ENCODE assay signal across 10 cellular contexts in the genomic region with DNA sequence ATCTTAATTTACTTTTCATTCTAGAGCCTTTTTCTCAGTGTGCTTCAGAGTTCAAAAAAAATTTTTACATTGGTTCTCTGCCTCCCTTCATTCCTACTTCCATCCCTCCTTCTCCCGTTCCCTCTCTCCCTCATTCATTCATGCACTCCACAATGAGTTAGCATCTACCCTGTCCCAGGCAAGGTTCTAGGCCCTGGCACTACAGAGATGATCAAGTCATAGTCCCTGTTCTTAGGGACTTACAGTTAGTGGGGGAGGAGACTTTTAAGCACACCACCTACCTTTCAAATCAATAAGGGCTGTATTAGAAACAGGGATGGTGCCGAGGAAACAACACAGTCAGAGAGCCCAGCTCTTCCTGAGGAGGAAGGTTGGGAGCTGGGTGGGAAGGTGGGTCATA. TPM values are rescaled to one million over a fixed set of nuclear protein-coding genes. Genes with fewer than 3 reads are reported as not detected.
DNase-seq lines count a peak whose midpoint lies in the region; ATAC-seq, FAIRE-seq and TF ChIP-seq lines count a peak whose summit lies in the region.
"Had no signal": no experiment of that assay in that cellular context is flagged by ENCODE, and none has a peak within 500 bp of the region (broad histone marks: within the 10 kb centered on the region; RNA-seq: fewer than 3 reads in every experiment).

No MANE protein-coding gene starts in this region.

- POLR2A ChIA-PET in GM12878 (lab: Charles Lee), result interaction anchor here (0.6 to 4.0 kb wide), 9 partner anchors 11 to 40 kb away, joined by 3 to 43 read pairs (median 7); a partner anchor contains a TSS

- no peak for DNase-seq in GM12878 (ENCODE audit: low read depth, low spot score)
- no peak for DNase-seq in spleen
- no peak for DNase-seq in NCI-H1105 (lab: John Stamatoyannopoulos, UW)
- DNase-seq in smooth muscle cell (lab: John Stamatoyannopoulos, UW; ENCODE audit: unreplicated experiment), result no peak
- no peak for DNase-seq in stimulated activated CD4-positive, alpha-beta T cell treated with anti-CD3 and anti-CD28 coated beads, Interleukin-2, amount 100 ng/mL, for 24 hours
- DNase-seq: amygdala, NCI-H2029 had no signal

- 27% methylated on average over 2 of the region's 2 CpGs for WGBS in GM12878 (ENCODE audit: insufficient coverage, insufficient replicate concordance, low lambda C conversion rate, missing lambda C conversion rate)
- 67 to 90% (median 84%) methylated on average over 2 of the region's 2 CpGs for WGBS in spleen, 5 donors
- 94% methylated on average over 2 of the region's 2 CpGs for WGBS in smooth muscle cell (ENCODE audit: low lambda C conversion rate)

- TF ChIP-seq EP300 in GM12878 (IDR thresholded peaks at IDR 0.05; ENCODE audit: borderline replicate concordance in 1 of 2, control insufficient read depth in 1 of 2, low read depth in 2 of 2, low read length in 2 of 2), result no peak

- TF ChIP-seq CTCF in GM12878 (IDR thresholded peaks at IDR 0.05 in 2 of 3, conservative IDR thresholded peaks at IDR 0.05 in 1 of 3; ENCODE audit: control insufficient read depth in 2 of 3, extremely low read depth in 1 of 3, insufficient read depth in 1 of 3, low read depth in 3 of 3, low read length in 3 of 3) (no peak), spleen (IDR thresholded peaks at IDR 0.05 in 8 of 11, conservative IDR thresholded peaks at IDR 0.05 in 3 of 11) (no peak), smooth muscle cell (IDR thresholded peaks at IDR 0.05; ENCODE audit: borderline replicate concordance, insufficient read depth, poor library complexity, severe bottlenecking) (no peak)

- BruUV-seq in GM12878 (replicated peaks; lab: Mats Ljungman, UMichigan), result no TSS peak

- RAD21 ChIA-PET in GM12878 (lab: Charles Lee; ENCODE audit: unreplicated experiment), result interaction anchor here (0.9 to 4.4 kb wide), 12 partner anchors 11 to 39 kb away, joined by 3 to 59 read pairs (median 4); a partner anchor contains a TSS

- CTCF ChIA-PET in GM12878 (lab: Yijun Ruan, JAX), result interaction anchor here (1.0 to 2.6 kb wide), 9 partner anchors 11 to 107 kb away, joined by 3 to 14 read pairs (median 5); a partner anchor contains a TSS

- SMC1A ChIA-PET in GM12878 (lab: Charles Lee; ENCODE audit: uncharacterized antibody, unreplicated experiment), result interaction anchor here (0.8 to 19.4 kb wide), 11 partner anchors 11 to 108 kb away, joined by 3 to 370 read pairs (median 8); a partner anchor contains a TSS

- FAIRE-seq in GM12878 (lab: Jason Lieb, UNC), result no peak
- FAIRE-seq: HTR-8/SVneo had no signal

- H3K36me3 ChIP-seq in GM12878 (ENCODE audit: control insufficient read depth in 2 of 2, insufficient read depth in 2 of 2, low read length in 1 of 2) (peaks cover 4 to 10% of the 10 kb centered on the region in 2 experiments; a peak in 3 of 4 replicates), spleen (no peaks in the 10 kb centered on the region), smooth muscle cell (ENCODE audit: low read depth) (no peaks in the 10 kb centered on the region)

- H3F3A ChIP-seq in smooth muscle cell (ENCODE audit: low read depth), result no peaks in the 10 kb centered on the region

- peak overlapping the region; percentile 22 for H3K9ac ChIP-seq in GM12878 (ENCODE audit: control insufficient read depth, insufficient read depth, low read length)
- no peak overlapping the region for H3K9ac ChIP-seq in smooth muscle cell (ENCODE audit: low read depth)

- H3K4me3 ChIP-seq in GM12878, result peak overlapping the region; percentile 19
- H3K4me3 ChIP-seq in spleen, result peak overlapping the region in 1 of 8 donors; percentile 43
- no peak overlapping the region for H3K4me3 ChIP-seq in smooth muscle cell

- in situ Hi-C loops in GM12878 (cut with MboI), result no loop called here

- H3K4me2 ChIP-seq in GM12878 (ENCODE audit: control insufficient read depth, insufficient read depth) (peak overlapping the region; percentile 93), smooth muscle cell (no peak overlapping the region)

- intact Hi-C loops in GM12878 (cut with micrococcal nuclease; ENCODE audit: unreplicated experiment) (loop anchor here (1.0 kb wide), 3 partner anchors 12 to 40 kb away; a partner anchor contains a TSS), spleen (cut with DNase I; ENCODE audit: low total_unique reads) (no loop called here)

- H3K27me3 ChIP-seq in GM12878 (replicated peaks in 1 of 2; ENCODE audit: control insufficient read depth in 2 of 2, insufficient read depth in 2 of 2, low read length in 1 of 2), result no peaks in the 10 kb centered on the region
- H3K27me3 ChIP-seq in spleen (replicated peaks in 1 of 7), result no peaks in the 10 kb centered on the region
- H3K27me3 ChIP-seq in smooth muscle cell (ENCODE audit: low read depth), result peaks cover 5% of the 10 kb centered on the region

- TF ChIP-seq POLR2A in GM12878 (IDR thresholded peaks at IDR 0.05; ENCODE audit: low read depth, low read length), result 0 out of 2 replicates have a peak, but pooled peaks have one; percentile 35
- no peak for TF ChIP-seq POLR2A in spleen (IDR thresholded peaks at IDR 0.05)

- no peaks in the 10 kb centered on the region for H3K9me3 ChIP-seq in GM12878 (replicated peaks; ENCODE audit: control insufficient read depth, insufficient read depth, low read length)
- H3K9me3 ChIP-seq in spleen, result no peaks in the 10 kb centered on the region
- no peaks in the 10 kb centered on the region for H3K9me3 ChIP-seq in smooth muscle cell (replicated peaks; ENCODE audit: low read depth)

- H2AFZ ChIP-seq in GM12878 (ENCODE audit: control insufficient read depth, low read depth, low read length), result no peak overlapping the region
- H2AFZ ChIP-seq in smooth muscle cell (ENCODE audit: low read depth), result no peak overlapping the region

- TF ChIP-seq RAD21 in GM12878 (IDR thresholded peaks at IDR 0.05; ENCODE audit: insufficient read depth, low read depth, low read length), result no peak

- H3K27ac ChIP-seq in GM12878 (ENCODE audit: control insufficient read depth, insufficient read depth) (peak overlapping the region; percentile 93), spleen (peak overlapping the region; percentile 55 to 89 (median 81)), smooth muscle cell (ENCODE audit: low read depth) (no peak overlapping the region)

- H4K20me1 ChIP-seq in GM12878 (ENCODE audit: control insufficient read depth, insufficient read depth) (no peaks in the 10 kb centered on the region), smooth muscle cell (ENCODE audit: low read depth) (no peaks in the 10 kb centered on the region)

- peak; percentile 16 for ATAC-seq in GM18502 (IDR thresholded peaks at IDR 0.05; ENCODE audit: poor library complexity, unreplicated experiment)
- peak; percentile 9 for ATAC-seq in HG02678 (IDR thresholded peaks at IDR 0.05; ENCODE audit: unreplicated experiment)
- peak; percentile 28 for ATAC-seq in GM12878

- peaks cover 53% of the 10 kb centered on the region for H3K4me1 ChIP-seq in GM12878 (ENCODE audit: control insufficient read depth, insufficient read depth, low read length)
- peaks cover 29 to 91% (median 63%) of the 10 kb centered on the region in 6 donors for H3K4me1 ChIP-seq in spleen
- H3K4me1 ChIP-seq in smooth muscle cell (ENCODE audit: low read depth), result no peaks in the 10 kb centered on the region

- H3K79me2 ChIP-seq in GM12878 (ENCODE audit: control insufficient read depth, insufficient read depth, low read length) (peaks cover 96% of the 10 kb centered on the region), smooth muscle cell (ENCODE audit: low read depth) (no peaks in the 10 kb centered on the region)

TF ChIP-seq in GM12878, 131 proteins besides CTCF, POLR2A, EP300 and RAD21:
- TF ChIP-seq KAT2A (conservative IDR thresholded peaks at IDR 0.05; ENCODE audit: control insufficient read depth, low read depth, low read length), result no peak
- TF ChIP-seq RB1 (IDR thresholded peaks at IDR 0.05; ENCODE audit: borderline replicate concordance), result no peak
- no peak for TF ChIP-seq RBBP5 (conservative IDR thresholded peaks at IDR 0.05)
- TF ChIP-seq NR2F1 (conservative IDR thresholded peaks at IDR 0.05), result 0 out of 2 replicates have a peak, but pooled peaks have one; percentile 2
- TF ChIP-seq, protein P1, sequence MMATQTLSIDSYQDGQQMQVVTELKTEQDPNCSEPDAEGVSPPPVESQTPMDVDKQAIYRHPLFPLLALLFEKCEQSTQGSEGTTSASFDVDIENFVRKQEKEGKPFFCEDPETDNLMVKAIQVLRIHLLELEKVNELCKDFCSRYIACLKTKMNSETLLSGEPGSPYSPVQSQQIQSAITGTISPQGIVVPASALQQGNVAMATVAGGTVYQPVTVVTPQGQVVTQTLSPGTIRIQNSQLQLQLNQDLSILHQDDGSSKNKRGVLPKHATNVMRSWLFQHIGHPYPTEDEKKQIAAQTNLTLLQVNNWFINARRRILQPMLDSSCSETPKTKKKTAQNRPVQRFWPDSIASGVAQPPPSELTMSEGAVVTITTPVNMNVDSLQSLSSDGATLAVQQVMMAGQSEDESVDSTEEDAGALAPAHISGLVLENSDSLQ (IDR thresholded peaks at IDR 0.05), result 0 out of 2 replicates have a peak, but pooled peaks have one; percentile 3
- TF ChIP-seq MXI1 (IDR thresholded peaks at IDR 0.05; ENCODE audit: low read depth, low read length), result peak; percentile 37; the same call in 1 of the 2 replicates
- no peak for TF ChIP-seq FOS (IDR thresholded peaks at IDR 0.05; ENCODE audit: borderline replicate concordance, extremely low read depth, insufficient read length)
- 0 out of 2 replicates have a peak, but pooled peaks have one; percentile 5 for TF ChIP-seq EED (IDR thresholded peaks at IDR 0.05; ENCODE audit: low read depth)
TF ChIP-seq in GM12878: peak in this region for 4.

RNA-seq across cellular contexts. Expression of a gene that starts 40.3 kb away (rescaled TPM):
- 212 and 228 TPM in 2 replicates for total RNA-seq in GM12878 (2013; cell fraction: nucleolus; rRNA removed)
- 28.9 and 33.4 TPM in 2 replicates for total RNA-seq in GM12878 (2014; rRNA removed)
- total RNA-seq in GM12878 (2014; rRNA removed; fragmentation: Illumina TruSeq; extraction: Trizol), result 31.4 and 32.6 TPM in 2 replicates
- total RNA-seq in GM12878 (2021), result 31.6 TPM in 2 replicates
- 33.8 TPM for polyA plus RNA-seq in GM12878 (2011; ENCODE audit: low read depth)
- 34.3 and 46.0 TPM in 2 replicates for polyA plus RNA-seq in GM12878 (2011; rRNA removed)
- 15.7 and 17.7 TPM in 2 replicates for polyA plus RNA-seq in GM12878 (2011; cell fraction: cytosol; rRNA removed)
- polyA plus RNA-seq in GM12878 (2011; cell fraction: nucleus; rRNA removed), result 23.9 and 28.8 TPM in 2 replicates
- 20.4 and 35.3 TPM in 2 replicates for polyA plus RNA-seq in GM12878 (2012)
- 30.9 and 39.1 TPM in 2 replicates for polyA plus RNA-seq in GM12878 (2014; fragmentation: Illumina TruSeq; extraction: Trizol)
- 10 to 100 TPM in 1 of 2 experiments, 1 to 10 TPM in 1; 5.4 to 11.1 TPM for polyA plus RNA-seq in GM12878 (2014; fragmentation: Nextera tagmentation; extraction: Ambion mirVana)
- 17.5 and 18.2 TPM in 2 replicates for polyA plus RNA-seq in GM12878 (2014; rRNA removed)
- 10 to 100 TPM in 1 of 2 experiments, 1 to 10 TPM in 1; 8.3 to 23.9 TPM for polyA plus RNA-seq in GM12878 (2016; fragmentation: Nextera tagmentation; extraction: Ambion mirVana)
- 49.0 and 54.4 TPM in 2 replicates for polyA minus RNA-seq in GM12878 (2011; rRNA and poly(A)+ RNA removed)
- 16.2 and 17.7 TPM in 2 replicates for polyA minus RNA-seq in GM12878 (2011; cell fraction: cytosol; rRNA and poly(A)+ RNA removed)
- 40.9 and 59.3 TPM in 2 replicates for polyA minus RNA-seq in GM12878 (2011; cell fraction: nucleus; rRNA and poly(A)+ RNA removed)
- 10 to 100 TPM; 28.8 to 55.0 (median 39.3) TPM for total RNA-seq in spleen
- 1 to 10 TPM; 7.2 to 9.8 (median 8.4) TPM for polyA plus RNA-seq in spleen
- 1.8 and 2.1 TPM in 2 replicates for total RNA-seq in smooth muscle cell
- 0.69 and 0.93 TPM in 2 replicates for polyA plus RNA-seq in smooth muscle cell
